13 cellular contexts compared by ENCODE assay signal in genomic region chr5:53397845-53398244, GRCh38.
A peak's percentile ranks its signal among the peaks of the same experiment; 100 is the strongest.
DNase-seq lines count a peak whose midpoint lies in the region; ATAC-seq and TF ChIP-seq lines count a peak whose summit lies in the region.
"Had no signal": no experiment of that assay in that cellular context is flagged by ENCODE, and none has a peak within 500 bp of the region (broad histone marks: within the 10 kb centered on the region; RNA-seq: fewer than 3 reads in every experiment).

No MANE protein-coding gene starts in this region.

- H3K4me1 Mint-ChIP-seq in neural progenitor cell: no peaks in the 10 kb centered on the region

- POLR2A ChIA-PET in PC-9 (lab: Charles Lee; ENCODE audit: unreplicated experiment): no interaction called here

- H3K4me1 ChIP-seq in PC-9 (replicated peaks; ENCODE audit: insufficient read depth) (peaks cover 10% of the 10 kb centered on the region), neural progenitor cell (no peaks in the 10 kb centered on the region)
- H3K4me1 ChIP-seq: HAP-1, sigmoid colon, upper lobe of right lung had no signal

- H3K9me3 ChIP-seq in PC-9 (ENCODE audit: insufficient read depth, low read depth) (no peaks in the 10 kb centered on the region), neural progenitor cell (ENCODE audit: low read depth) (no peaks in the 10 kb centered on the region)
- H3K9me3 ChIP-seq: HAP-1, sigmoid colon, upper lobe of right lung had no signal

- peak; percentile 37 for ATAC-seq in esophagus mucosa
- ATAC-seq in GM21360 (IDR thresholded peaks at IDR 0.05; ENCODE audit: unreplicated experiment): no peak
- ATAC-seq: upper lobe of right lung had no signal

- no peaks in the 10 kb centered on the region for H3K36me3 Mint-ChIP-seq in neural progenitor cell

- H3K9me2 ChIP-seq in PC-9 (ENCODE audit: insufficient read depth): 0 out of 2 replicates have a peak, but pooled peaks cover 3% of the 10 kb centered on the region

- H4K20me1 ChIP-seq in PC-9 (ENCODE audit: insufficient read depth) (no peaks in the 10 kb centered on the region), neural progenitor cell (ENCODE audit: low read depth) (no peaks in the 10 kb centered on the region)

- CTCF ChIA-PET in PC-9 (lab: Charles Lee): no interaction called here

- H3K27me3 ChIP-seq in PC-9 (ENCODE audit: insufficient read depth, low read depth): no peaks in the 10 kb centered on the region
- H3K27me3 ChIP-seq in neural progenitor cell: no peaks in the 10 kb centered on the region
- H3K27me3 ChIP-seq: sigmoid colon, upper lobe of right lung had no signal

- H3K79me2 ChIP-seq in PC-9 (ENCODE audit: low read depth) (no peaks in the 10 kb centered on the region), neural progenitor cell (ENCODE audit: low read depth) (no peaks in the 10 kb centered on the region)

- no peak overlapping the region for H2AFZ ChIP-seq in PC-9
- no peak overlapping the region for H2AFZ ChIP-seq in neural progenitor cell (replicated peaks)

- H3K9me3 Mint-ChIP-seq in neural progenitor cell: no peaks in the 10 kb centered on the region
- H3K9me3 Mint-ChIP-seq: CD4-positive, alpha-beta T cell; dendritic cell treated with granulocyte-macrophage colony-stimulating factor and Interleukin-4, amounts not matched to agents 40 ng/mL and 50 ng/mL, for 4 days had no signal

- H3K4me3 Mint-ChIP-seq in neural progenitor cell: no peak overlapping the region
- H3K4me3 Mint-ChIP-seq: CD4-positive, alpha-beta T cell; dendritic cell treated with granulocyte-macrophage colony-stimulating factor and Interleukin-4, amounts not matched to agents 40 ng/mL and 50 ng/mL, for 4 days had no signal

- TF ChIP-seq CTCF in PC-9 (conservative IDR thresholded peaks at IDR 0.05) (no peak), neural progenitor cell (IDR thresholded peaks at IDR 0.05) (no peak)

- H3K4me2 ChIP-seq in PC-9 (peak overlapping the region; percentile 17; the same call in 1 of the 2 replicates), neural progenitor cell (no peak overlapping the region)

- BruUV-seq in PC-9 (replicated peaks; lab: Mats Ljungman, UMichigan): no TSS peak

- H3K4me3 ChIP-seq in PC-9 (no peak overlapping the region), neural progenitor cell (no peak overlapping the region)
- H3K4me3 ChIP-seq: HAP-1, sigmoid colon, upper lobe of right lung had no signal

- H3F3A ChIP-seq in PC-9 (ENCODE audit: insufficient read depth, low read depth) (no peaks in the 10 kb centered on the region), neural progenitor cell (ENCODE audit: low read depth) (no peaks in the 10 kb centered on the region)

- no peaks in the 10 kb centered on the region for H3K27me3 Mint-ChIP-seq in neural progenitor cell (ENCODE audit: insufficient read depth, low read depth)

- no peaks in the 10 kb centered on the region for H3K36me3 ChIP-seq in PC-9 (ENCODE audit: low read depth)
- no peaks in the 10 kb centered on the region for H3K36me3 ChIP-seq in neural progenitor cell
- H3K36me3 ChIP-seq: HAP-1, sigmoid colon, upper lobe of right lung had no signal

- no peak overlapping the region for H3K27ac ChIP-seq in PC-9
- H3K27ac ChIP-seq in neural progenitor cell: no peak overlapping the region
- H3K27ac ChIP-seq: sigmoid colon, upper lobe of right lung had no signal

- no peak overlapping the region for H3K9ac ChIP-seq in neural progenitor cell

- intact Hi-C loops in PC-9 (cut with micrococcal nuclease; ENCODE audit: unreplicated experiment): no loop called here

- H3K27ac Mint-ChIP-seq in neural progenitor cell: no peak overlapping the region
- H3K27ac Mint-ChIP-seq: CD4-positive, alpha-beta T cell; dendritic cell treated with granulocyte-macrophage colony-stimulating factor and Interleukin-4, amounts not matched to agents 40 ng/mL and 50 ng/mL, for 4 days had no signal

- DNase-seq in EH (ENCODE audit: low read depth) (peak; percentile 96), PC-9 (peak; percentile 48 to 65), mucosa of gallbladder (ENCODE audit: low spot score) (peak; percentile 20), NCI-H1694 (lab: John Stamatoyannopoulos, UW) (no peak), neural progenitor cell (ENCODE audit: low spot score) (no peak), iPS-NIHi11 (ENCODE audit: low spot score) (no peak)
- DNase-seq: CD4-positive, alpha-beta T cell; sigmoid colon; upper lobe of right lung had no signal

Comparison
In these comparisons a context has a peak if more than half of its experiments do, and no peak if none do; other contexts are left out.
1. DNase-seq: peak in EH (single experiment), PC-9 (2 of 2) and mucosa of gallbladder (single experiment); none in NCI-H1694 (single experiment), neural progenitor cell (single experiment) and iPS-NIHi11 (single experiment).